Comparison of ENCODE assay signal across 8 cellular contexts in genomic region chr3:158727499-158728377, GRCh38. TPM values are rescaled to one million over a fixed set of nuclear protein-coding genes. Genes with fewer than 3 reads are reported as not detected.
DNase-seq lines count a peak whose midpoint lies in the region; ATAC-seq lines count a peak whose summit lies in the region.

No MANE protein-coding gene starts in this region.

- no peak overlapping the region for H3K4me3 Mint-ChIP-seq in activated CD8-positive, alpha-beta memory T cell treated with anti-CD3 and anti-CD28 coated beads, Interleukin-2, amount 10 ng/mL, durations not matched to agents 7 days and 5 days

- H3K9me3 Mint-ChIP-seq in activated CD8-positive, alpha-beta memory T cell treated with anti-CD3 and anti-CD28 coated beads, Interleukin-2, amount 10 ng/mL, durations not matched to agents 7 days and 5 days (ENCODE audit: low read depth): no peaks in the 10 kb centered on the region

- no peak overlapping the region for H3K27ac Mint-ChIP-seq in activated CD8-positive, alpha-beta memory T cell treated with anti-CD3 and anti-CD28 coated beads, Interleukin-2, amount 10 ng/mL, durations not matched to agents 7 days and 5 days

- CTCF ChIA-PET in activated CD8-positive, alpha-beta memory T cell treated with anti-CD3 and anti-CD28 coated beads, Interleukin-2, amount 10 ng/mL, durations not matched to agents 7 days and 5 days (lab: Charles Lee): interaction anchor here (0.6 to 6.7 kb wide), 31 partner anchors 8 to 533 kb away, joined by 3 to 101 read pairs (median 4); partner anchors contain the start of genes GFM1 and MFSD1

- peak; percentile 65 for DNase-seq in activated CD8-positive, alpha-beta memory T cell treated with anti-CD3 and anti-CD28 coated beads, Interleukin-2, amount 10 ng/mL, durations not matched to agents 7 days and 5 days
- no peak for DNase-seq in activated CD8-positive, alpha-beta memory T cell treated with anti-CD3 and anti-CD28 coated beads, Interleukin-2, amount 50 U/mL, for 48 hours
- peak; percentile 79 for DNase-seq in KBM-7
- DNase-seq in RPMI7951 (ENCODE audit: low read depth): peak; percentile 75
- peak; percentile 76 for DNase-seq in amniotic epithelial cell (ENCODE audit: low read depth)
- no peak for DNase-seq in left ventricle myocardium superior
- no peak for DNase-seq in sciatic nerve (ENCODE audit: low spot score)

- intact Hi-C loops in left ventricle myocardium superior (cut with micrococcal nuclease): loop anchor here (2.0 kb wide), 1 partner anchor 61 kb away; no protein-coding TSS in a partner anchor
- intact Hi-C loops in sciatic nerve (cut with DNase I): loop anchor here (5.0 kb wide), 1 partner anchor 65 kb away; no protein-coding TSS in a partner anchor

- peaks cover 2% of the 10 kb centered on the region for H3K27me3 Mint-ChIP-seq in activated CD8-positive, alpha-beta memory T cell treated with anti-CD3 and anti-CD28 coated beads, Interleukin-2, amount 10 ng/mL, durations not matched to agents 7 days and 5 days

- no peaks in the 10 kb centered on the region for H3K36me3 Mint-ChIP-seq in activated CD8-positive, alpha-beta memory T cell treated with anti-CD3 and anti-CD28 coated beads, Interleukin-2, amount 10 ng/mL, durations not matched to agents 7 days and 5 days

- H3K4me1 Mint-ChIP-seq in activated CD8-positive, alpha-beta memory T cell treated with anti-CD3 and anti-CD28 coated beads, Interleukin-2, amount 10 ng/mL, durations not matched to agents 7 days and 5 days: peaks cover 19% of the 10 kb centered on the region

- in situ Hi-C loops in KBM-7 (cut with MboI; ENCODE audit: low pct_unique_long_range_greater_than_20kb, low sequenced_read_pairs): no loop called here

- peak; percentile 62 for ATAC-seq in activated CD8-positive, alpha-beta memory T cell treated with anti-CD3 and anti-CD28 coated beads, Interleukin-2, amount 10 ng/mL, durations not matched to agents 7 days and 5 days
- peak; percentile 41 for ATAC-seq in GM21737 (IDR thresholded peaks at IDR 0.05; ENCODE audit: unreplicated experiment)
- peak; percentile 17 for ATAC-seq in left ventricle myocardium superior
- ATAC-seq in sciatic nerve: peak; percentile 38

RNA-seq across cellular contexts. Expression of gene RARRES1, which starts 4.5 kb away (rescaled TPM):
- total RNA-seq in activated CD8-positive, alpha-beta memory T cell treated with anti-CD3 and anti-CD28 coated beads, Interleukin-2, amount 10 ng/mL, durations not matched to agents 7 days and 5 days: not detected
- total RNA-seq in RPMI7951 (2014; rRNA removed; shearing (Covaris generic)): 3.7 and 4.0 TPM in 2 replicates
- total RNA-seq in left ventricle myocardium superior: 14.6 TPM
- 264 TPM for total RNA-seq in sciatic nerve

RNA-seq across cellular contexts. Expression of gene LXN, which starts 55.3 kb away (rescaled TPM):
- 1 to 10 TPM; 6.7 to 7.5 TPM for total RNA-seq in activated CD8-positive, alpha-beta memory T cell treated with anti-CD3 and anti-CD28 coated beads, Interleukin-2, amount 10 ng/mL, durations not matched to agents 7 days and 5 days
- 13.6 and 21.6 TPM in 2 replicates for total RNA-seq in RPMI7951 (2014; rRNA removed; shearing (Covaris generic))
- 3.3 TPM for total RNA-seq in left ventricle myocardium superior
- 24.9 TPM for total RNA-seq in sciatic nerve

Comparison
In these comparisons a context has a peak if more than half of its experiments do, and no peak if none do; other contexts are left out.
1. DNase-seq: peak in activated CD8-positive, alpha-beta memory T cell treated with anti-CD3 and anti-CD28 coated beads, Interleukin-2, amount 10 ng/mL, durations not matched to agents 7 days and 5 days (single experiment), KBM-7 (single experiment), RPMI7951 (single experiment) and amniotic epithelial cell (single experiment); none in activated CD8-positive, alpha-beta memory T cell treated with anti-CD3 and anti-CD28 coated beads, Interleukin-2, amount 50 U/mL, for 48 hours (single experiment), left ventricle myocardium superior (single experiment) and sciatic nerve (single experiment).
2. RNA of gene RARRES1, which starts 4.5 kb away (total RNA-seq): 264 TPM in sciatic nerve (single experiment); 14.6 TPM in left ventricle myocardium superior (single experiment), 3.7 to 4.0 TPM in RPMI7951 and not detected in activated CD8-positive, alpha-beta memory T cell treated with anti-CD3 and anti-CD28 coated beads, Interleukin-2, amount 10 ng/mL, durations not matched to agents 7 days and 5 days; every median in the first group is over 10 times any median in the second.
3. Peak in every context shown above with its lines, with median percentiles within 50 percentile points of each other: ATAC-seq.